In genomic region chr1:164693564-164694359, GRCh38 we compare ENCODE assay signal across 21 cellular contexts.
"Had no signal": no experiment of that assay in that cellular context is flagged by ENCODE, and none has a peak within 500 bp of the region (broad histone marks: within the 10 kb centered on the region; RNA-seq: fewer than 3 reads in every experiment).

No MANE protein-coding gene starts in this region.

- DNase-seq: activated CD4-positive, alpha-beta T cell treated with anti-CD3 and anti-CD28 coated beads for 36 hours; activated CD4-positive, CD25-positive, alpha-beta regulatory T cell; activated naive CD4-positive, alpha-beta T cell treated with Interleukin-2 at 50 U/mL for 16 hours; activated naive CD8-positive, alpha-beta T cell treated with anti-CD3 and anti-CD28 coated beads for 36 hours; activated T-cell treated with anti-CD3 and anti-CD28 coated beads for 4 hours; activated T-cell treated with anti-CD3 and anti-CD28 coated beads, Interleukin-2, amount 50 U/mL, for 72 hours; adrenal gland; brain microvascular endothelial cell; cortex of kidney; effector memory CD8-positive, alpha-beta T cell; erythroblast; head of caudate nucleus; hippocampal formation; left cardiac atrium; naive thymus-derived CD4-positive, alpha-beta T cell; right cardiac atrium; spleen; stimulated activated naive CD4-positive, alpha-beta T cell treated with Interleukin-2 at 50 U/mL for 16 hours; T-helper 1 cell had no signal

- H3K9me3 ChIP-seq: adrenal gland, ascending aorta, spleen, tibial nerve had no signal

- H3K36me3 ChIP-seq: adrenal gland, brain microvascular endothelial cell, spleen, tibial nerve had no signal

- H3K27ac ChIP-seq: adrenal gland, ascending aorta, brain microvascular endothelial cell, spleen, tibial nerve had no signal

- H3K4me1 ChIP-seq: ascending aorta, spleen, tibial nerve had no signal

- H3K4me3 ChIP-seq: adrenal gland, ascending aorta, spleen, tibial nerve had no signal

- ATAC-seq: activated CD4-positive, alpha-beta T cell treated with anti-CD3 and anti-CD28 coated beads for 36 hours; activated T-cell treated with anti-CD3 and anti-CD28 coated beads, Interleukin-2, amount 50 U/mL, for 72 hours; effector memory CD8-positive, alpha-beta T cell; left cardiac atrium; naive thymus-derived CD4-positive, alpha-beta T cell; right cardiac atrium had no signal

- H3K27me3 ChIP-seq: adrenal gland, ascending aorta, brain microvascular endothelial cell, spleen, tibial nerve had no signal
